In genomic region chr12:123998344-123998941, GRCh38 we compare ENCODE assay signal across 22 cellular contexts. TPM values are rescaled to one million over a fixed set of nuclear protein-coding genes. Genes with fewer than 3 reads are reported as not detected.
DNase-seq lines count a peak whose midpoint lies in the region; ATAC-seq and TF ChIP-seq lines count a peak whose summit lies in the region.
"Had no signal": no experiment of that assay in that cellular context is flagged by ENCODE, and none has a peak within 500 bp of the region (broad histone marks: within the 10 kb centered on the region; RNA-seq: fewer than 3 reads in every experiment).

No MANE protein-coding gene starts in this region.

- H3K4me1 ChIP-seq in upper lobe of left lung, result peaks cover 11 to 26% (median 19%) of the 10 kb centered on the region in 4 donors

- no peak overlapping the region for H3K27ac ChIP-seq in upper lobe of left lung
- H3K27ac ChIP-seq: epithelial cell of prostate, RWPE1 had no signal

- peak overlapping the region; percentile 9 for H3K4me3 Mint-ChIP-seq in neural crest cell
- H3K4me3 Mint-ChIP-seq: activated naive CD4-positive, alpha-beta T cell treated with anti-CD3 and anti-CD28 coated beads, Interleukin-2, amount 50 U/mL, for 24 hours; central memory CD8-positive, alpha-beta T cell; stimulated activated naive CD8-positive, alpha-beta T cell treated with anti-CD3 and anti-CD28 coated beads, Interleukin-15, amount 100 ng/mL, for 72 hours had no signal

- TF ChIP-seq CTCF in AG10803 (conservative IDR thresholded peaks at IDR 0.05; ENCODE audit: low read length) (no peak), fibroblast of villous mesenchyme (IDR thresholded peaks at IDR 0.05; ENCODE audit: insufficient read depth, low read depth, low read length) (no peak), neural crest cell (conservative IDR thresholded peaks at IDR 0.05) (no peak), upper lobe of left lung (IDR thresholded peaks at IDR 0.05) (no peak)

- 54 to 88% methylated on average over 2 of the region's 2 CpGs for WGBS in upper lobe of left lung, 2 donors

- H3K27ac Mint-ChIP-seq in neural crest cell (ENCODE audit: unreplicated experiment), result peak overlapping the region; percentile 21
- H3K27ac Mint-ChIP-seq: activated naive CD4-positive, alpha-beta T cell treated with anti-CD3 and anti-CD28 coated beads, Interleukin-2, amount 50 U/mL, for 24 hours had no signal

- DNase-seq in AG10803 (ENCODE audit: low read depth) (peak; percentile 36), OCI-M1 (lab: John Stamatoyannopoulos, UW) (peak; percentile 86), fibroblast of villous mesenchyme (ENCODE audit: low read depth) (peak; percentile 97), neural crest cell (ENCODE audit: low read depth, low spot score) (no peak), upper lobe of left lung (no peak), SIG-M5 treated with dmso at 0.1 percent for 504 hours (lab: John Stamatoyannopoulos, UW; ENCODE audit: unreplicated experiment) (no peak)
- no peak for DNase-seq in stimulated activated CD4-positive, alpha-beta T cell treated with anti-CD3 and anti-CD28 coated beads, Interleukin-2, amount 100 ng/mL, for 48 hours
- DNase-seq: activated CD4-positive, CD25-positive, alpha-beta regulatory T cell treated with anti-CD3 and anti-CD28 coated beads, Interleukin-2, amount 50 U/mL, for 72 hours; activated T-cell treated with anti-CD3 and anti-CD28 coated beads, Interleukin-2, amount 50 U/mL, for 48 hours; aorta; DMS 273 treated with DMSO at 0.1 percent for 48 hours; heart right ventricle; MG63; NCI-H1436; NCI-H526 treated with DMSO at 0.1 percent for 48 hours; occipital lobe; stimulated activated naive CD8-positive, alpha-beta T cell treated with anti-CD3 and anti-CD28 coated beads, Interleukin-15, amount 100 ng/mL, for 72 hours; T-helper 9 cell had no signal

- H3K4me1 Mint-ChIP-seq in neural crest cell, result peaks cover 51% of the 10 kb centered on the region

- H3K27me3 ChIP-seq in upper lobe of left lung, result no peaks in the 10 kb centered on the region
- H3K27me3 ChIP-seq: heart right ventricle, MG63 had no signal

- ATAC-seq in upper lobe of left lung (ENCODE audit: low FRiP score in 2 of 2), result no peak
- ATAC-seq: stimulated activated naive CD8-positive, alpha-beta T cell treated with anti-CD3 and anti-CD28 coated beads, Interleukin-15, amount 100 ng/mL, for 72 hours had no signal

- no peaks in the 10 kb centered on the region for H3K27me3 Mint-ChIP-seq in neural crest cell (ENCODE audit: low read depth)
- H3K27me3 Mint-ChIP-seq: activated naive CD4-positive, alpha-beta T cell treated with anti-CD3 and anti-CD28 coated beads, Interleukin-2, amount 50 U/mL, for 24 hours; central memory CD8-positive, alpha-beta T cell; stimulated activated naive CD8-positive, alpha-beta T cell treated with anti-CD3 and anti-CD28 coated beads, Interleukin-15, amount 100 ng/mL, for 72 hours had no signal

- peaks cover 0 to 28% (median 5%) of the 10 kb centered on the region in 4 donors for H3K36me3 ChIP-seq in upper lobe of left lung

- H3K9me3 Mint-ChIP-seq in neural crest cell, result no peaks in the 10 kb centered on the region
- H3K9me3 Mint-ChIP-seq: activated naive CD4-positive, alpha-beta T cell treated with anti-CD3 and anti-CD28 coated beads, Interleukin-2, amount 50 U/mL, for 24 hours; central memory CD8-positive, alpha-beta T cell; stimulated activated naive CD8-positive, alpha-beta T cell treated with anti-CD3 and anti-CD28 coated beads, Interleukin-15, amount 100 ng/mL, for 72 hours had no signal

- H3K4me3 ChIP-seq in AG10803 (ENCODE audit: low read length), result no peak overlapping the region
- peak overlapping the region; percentile 16 for H3K4me3 ChIP-seq in fibroblast of villous mesenchyme (ENCODE audit: low read depth, low read length)
- H3K4me3 ChIP-seq in upper lobe of left lung, result no peak overlapping the region
- H3K4me3 ChIP-seq: heart right ventricle, MG63 had no signal

- peaks cover 7% of the 10 kb centered on the region for H3K36me3 Mint-ChIP-seq in neural crest cell (ENCODE audit: low read depth)

- no peaks in the 10 kb centered on the region for H3K9me3 ChIP-seq in upper lobe of left lung
- H3K9me3 ChIP-seq: heart right ventricle, MG63 had no signal

- TF ChIP-seq POLR2A in upper lobe of left lung (IDR thresholded peaks at IDR 0.05), result no peak

- no peak for TF ChIP-seq EP300 in upper lobe of left lung (IDR thresholded peaks at IDR 0.05)

RNA-seq across cellular contexts. Expression of gene ZNF664, which starts 25.4 kb away (rescaled TPM):
- total RNA-seq in fibroblast of villous mesenchyme (40.6 and 46.2 TPM in 2 replicates), neural crest cell (156 and 167 TPM in 2 replicates), upper lobe of left lung (100 to 1,000 TPM in 2 of 6 donors, 10 to 100 TPM in 4; 49.1 to 112 (median 91.8) TPM)

RNA-seq across cellular contexts. Expression of gene CCDC92, which starts 25.8 kb away (rescaled TPM):
- total RNA-seq in fibroblast of villous mesenchyme, result 8.2 and 10.0 TPM in 2 replicates
- 33.5 and 36.5 TPM in 2 replicates for total RNA-seq in neural crest cell
- 10 to 100 TPM; 33.8 to 48.9 (median 43.7) TPM for total RNA-seq in upper lobe of left lung

Comparison
In these comparisons a context has a peak if more than half of its experiments do, and no peak if none do; other contexts are left out.
1. DNase-seq: peak in AG10803 (single experiment), OCI-M1 (single experiment) and fibroblast of villous mesenchyme (single experiment); none in neural crest cell (single experiment), upper lobe of left lung (0 of 2), SIG-M5 treated with dmso at 0.1 percent for 504 hours (single experiment) and stimulated activated CD4-positive, alpha-beta T cell treated with anti-CD3 and anti-CD28 coated beads, Interleukin-2, amount 100 ng/mL, for 48 hours (0 of 2).